Comparison of ENCODE assay signal across 12 cellular contexts in the genomic region with DNA sequence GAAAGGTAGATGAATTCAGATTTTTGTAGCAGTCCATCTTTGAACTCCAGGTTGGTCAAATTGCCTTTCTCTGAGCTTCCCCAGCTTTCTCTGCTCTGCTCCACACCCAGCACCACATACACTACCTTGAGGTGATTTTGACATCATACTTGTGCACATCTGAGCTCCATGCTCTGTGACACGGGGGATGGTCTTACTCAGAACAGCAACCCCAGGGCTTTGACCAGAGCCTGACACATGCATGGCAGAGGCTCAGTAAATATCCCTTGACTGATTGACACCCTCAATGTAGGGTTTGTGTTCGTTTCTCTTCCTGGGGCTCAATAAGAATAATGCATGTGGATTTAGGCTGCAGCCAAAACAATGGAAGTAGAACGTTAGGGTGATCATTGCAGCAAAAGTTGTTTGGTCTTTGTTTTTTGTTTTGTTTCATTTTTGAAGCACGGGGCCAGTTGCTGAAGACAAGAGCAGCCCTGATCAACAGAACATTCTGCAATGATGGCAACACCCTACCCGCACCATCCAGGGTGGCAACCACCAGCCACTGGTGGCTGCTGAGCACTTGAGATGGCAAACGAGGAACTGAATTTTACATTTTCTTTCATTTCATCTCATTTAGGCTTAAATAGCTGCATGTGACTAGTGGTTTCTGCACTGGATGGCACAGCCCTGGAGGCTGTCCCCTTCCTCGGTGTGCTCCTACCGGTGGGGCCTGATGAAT.
DNase-seq lines count a peak whose midpoint lies in the region; ATAC-seq, FAIRE-seq and TF ChIP-seq lines count a peak whose summit lies in the region.
"Had no signal": no experiment of that assay in that cellular context is flagged by ENCODE, and none has a peak within 500 bp of the region (broad histone marks: within the 10 kb centered on the region; RNA-seq: fewer than 3 reads in every experiment).

No MANE protein-coding gene starts in this region.

- in situ Hi-C loops in GM13977 (cut with MboI; ENCODE audit: low pct_unique_long_range_greater_than_20kb, low sequenced_read_pairs, unreplicated experiment): no loop called here

- ATAC-seq in HG02588 (IDR thresholded peaks at IDR 0.05; ENCODE audit: unreplicated experiment): no peak
- ATAC-seq: CD8-positive, alpha-beta T cell had no signal

- 38 to 56% methylated on average over 8 of the region's 8 CpGs for WGBS in esophagus, 2 donors

- TF ChIP-seq CTCF in GM13977 (IDR thresholded peaks at IDR 0.05; ENCODE audit: extremely low read depth, insufficient read depth, missing control alignments): no peak

- peaks cover 0 to 5% of the 10 kb centered on the region in 2 donors for H3K9me3 ChIP-seq in esophagus (ENCODE audit: control insufficient read depth in 2 of 2, insufficient read depth in 1 of 2, low read depth in 1 of 2, low read length in 1 of 2)

- H3K27me3 ChIP-seq in esophagus (ENCODE audit: control insufficient read depth in 1 of 2, insufficient read depth in 2 of 2, low read length in 2 of 2): no peaks in the 10 kb centered on the region

- peak overlapping the region; percentile 40 to 65 for H3K27ac ChIP-seq in esophagus (ENCODE audit: low read depth in 2 of 2, low read length in 1 of 2)

- peak; percentile 44 for FAIRE-seq in HTR-8/SVneo (lab: Jason Lieb, UNC)
- FAIRE-seq: HepG2 had no signal

- H3K4me3 ChIP-seq in esophagus (ENCODE audit: low read depth in 1 of 2, low read length in 2 of 2): no peak overlapping the region

- DNase-seq in NCI-H2029 (lab: John Stamatoyannopoulos, UW): peak; percentile 22
- no peak for DNase-seq in NCI-H2029 treated with DMSO at 0.1 percent for 48 hours (lab: John Stamatoyannopoulos, UW)
- no peak for DNase-seq in HTR-8/SVneo (ENCODE audit: insufficient read length, low spot score)
- DNase-seq in stimulated activated CD8-positive, alpha-beta memory T cell treated with anti-CD3 and anti-CD28 coated beads, Interleukin-4, amount 100 ng/mL, for 48 hours: peak; percentile 5
- DNase-seq in GM13977 (ENCODE audit: low spot score): no peak
- no peak for DNase-seq in stimulated activated CD4-positive, alpha-beta T cell treated with anti-CD3 and anti-CD28 coated beads, Interleukin-2, amount 100 ng/mL, for 48 hours
- DNase-seq: 8988T, NCI-H1048 had no signal

- H3K36me3 ChIP-seq in esophagus (ENCODE audit: control insufficient read depth in 2 of 2, insufficient read depth in 2 of 2, low read length in 1 of 2): no peaks in the 10 kb centered on the region

- peaks cover 6 to 7% of the 10 kb centered on the region in 2 donors for H3K4me1 ChIP-seq in esophagus (ENCODE audit: control insufficient read depth in 2 of 2, insufficient read depth in 2 of 2, low read length in 1 of 2)

Comparison
In these comparisons a context has a peak if more than half of its experiments do, and no peak if none do; other contexts are left out.
1. DNase-seq: peak in NCI-H2029 (single experiment) and stimulated activated CD8-positive, alpha-beta memory T cell treated with anti-CD3 and anti-CD28 coated beads, Interleukin-4, amount 100 ng/mL, for 48 hours (single experiment); none in NCI-H2029 treated with DMSO at 0.1 percent for 48 hours (single experiment), HTR-8/SVneo (single experiment), GM13977 (single experiment) and stimulated activated CD4-positive, alpha-beta T cell treated with anti-CD3 and anti-CD28 coated beads, Interleukin-2, amount 100 ng/mL, for 48 hours (0 of 2).